In genomic region chr1:16724718-16725438, GRCh38 we compare ENCODE assay signal across 11 cellular contexts. TPM values are rescaled to one million over a fixed set of nuclear protein-coding genes. Genes with fewer than 3 reads are reported as not detected.
DNase-seq lines count a peak whose midpoint lies in the region; ATAC-seq and TF ChIP-seq lines count a peak whose summit lies in the region.
"Had no signal": no experiment of that assay in that cellular context is flagged by ENCODE, and none has a peak within 500 bp of the region (broad histone marks: within the 10 kb centered on the region; RNA-seq: fewer than 3 reads in every experiment).

No MANE protein-coding gene starts in this region.

- peaks cover 7 to 12% of the 10 kb centered on the region in 2 experiments for H3K4me1 ChIP-seq in trophoblast cell (ENCODE audit: control insufficient read depth in 1 of 2, insufficient read depth in 2 of 2, low read length in 2 of 2)

- H3K4ac ChIP-seq in trophoblast cell (ENCODE audit: low read depth, low read length), result peak overlapping the region; percentile 53

- TF ChIP-seq POLR2A in NB4 (IDR thresholded peaks at IDR 0.05; ENCODE audit: extremely low read depth, insufficient read length), result no peak

- TF ChIP-seq CTCF in GM10248 (IDR thresholded peaks at IDR 0.05; ENCODE audit: control extremely low read depth, extremely low read depth, low read depth, missing control alignments), result no peak
- no peak for TF ChIP-seq CTCF in NB4 (IDR thresholded peaks at IDR 0.05; ENCODE audit: low read depth, low read length)

- H3K9me3 ChIP-seq in trophoblast cell (ENCODE audit: insufficient read depth, low read depth, low read length), result peaks cover 9% of the 10 kb centered on the region

- peak overlapping the region; percentile 30 for H4K8ac ChIP-seq in trophoblast cell (ENCODE audit: low read depth, low read length)

- WGBS in trophoblast cell (ENCODE audit: extremely low coverage, insufficient coverage, insufficient read length), result no CpG with 5 or more reads among the region's 45 CpGs

- peak overlapping the region; percentile 37 for H3K27ac ChIP-seq in trophoblast cell (ENCODE audit: low read depth, low read length)
- H3K27ac ChIP-seq: RWPE1 had no signal

- peak overlapping the region; percentile 10 for H4K12ac ChIP-seq in trophoblast cell (ENCODE audit: low read depth, low read length)

- H2BK12ac ChIP-seq in trophoblast cell (ENCODE audit: low read length), result peak overlapping the region; percentile 98

- H3K9ac ChIP-seq in trophoblast cell (ENCODE audit: low read length), result no peak overlapping the region

- peak overlapping the region; percentile 63 for H4K91ac ChIP-seq in trophoblast cell (ENCODE audit: low read depth, low read length)

- H3K18ac ChIP-seq in trophoblast cell (ENCODE audit: low read length), result peak overlapping the region; percentile 55

- H3K23ac ChIP-seq in trophoblast cell (ENCODE audit: low read length), result no peak overlapping the region

- ATAC-seq in GM19351 (IDR thresholded peaks at IDR 0.05; ENCODE audit: unreplicated experiment), result no peak

- peaks cover 10% of the 10 kb centered on the region for H3K79me1 ChIP-seq in trophoblast cell (ENCODE audit: low read length)

- peak overlapping the region; percentile 38 for H2BK5ac ChIP-seq in trophoblast cell (ENCODE audit: low read depth, low read length, poor library complexity)

- H3K14ac ChIP-seq in trophoblast cell (ENCODE audit: low read length), result peak overlapping the region; percentile 82

- no peak overlapping the region for H3K4me2 ChIP-seq in trophoblast cell (ENCODE audit: low read length)
- H3K4me2 ChIP-seq: smooth muscle cell had no signal

- intact Hi-C loops in cardiac septum (cut with DNase I), result no loop called here

- H3K4me3 ChIP-seq in NB4 (ENCODE audit: low read depth, low read length) (no peak overlapping the region), trophoblast cell (ENCODE audit: low read depth, low read length) (no peak overlapping the region)
- H3K4me3 ChIP-seq: smooth muscle cell had no signal

- peak; percentile 29 for DNase-seq in GM10248 (ENCODE audit: extremely low spot score)
- peak; percentile 10 for DNase-seq in NB4 (ENCODE audit: low read depth)
- DNase-seq in cardiac septum (ENCODE audit: low spot score), result peak; percentile 76
- DNase-seq in trophoblast cell, result peak in 1 of 2 donors; percentile 21
- no peak for DNase-seq in hypothalamus (lab: John Stamatoyannopoulos, UW)
- DNase-seq in activated gamma-delta T cell treated with Interleukin-2 at 50 U/mL for 16 hours, result no peak
- no peak for DNase-seq in NCI-H187 treated with DMSO at 0.1 percent for 48 hours (lab: John Stamatoyannopoulos, UW)

- CTCF ChIA-PET in GM10248 (lab: Yijun Ruan, JAX), result interaction anchor here (1.5 kb wide), 1 partner anchor 18 kb away, joined by 3 read pairs; no protein-coding TSS in a partner anchor

- no peaks in the 10 kb centered on the region for H3K27me3 ChIP-seq in trophoblast cell (ENCODE audit: insufficient read depth, low read length)

- H2AFZ ChIP-seq in trophoblast cell (ENCODE audit: insufficient read depth, low read length, poor library complexity), result no peak overlapping the region

- no peaks in the 10 kb centered on the region for H3K79me2 ChIP-seq in trophoblast cell (ENCODE audit: control insufficient read depth, insufficient read depth, low read length, poor library complexity)

- POLR2A ChIA-PET in GM10248 (lab: Yijun Ruan, JAX), result no interaction called here

- H2BK120ac ChIP-seq in trophoblast cell (ENCODE audit: insufficient read depth, low read length, poor library complexity), result peak overlapping the region; percentile 91

- H3K36me3 ChIP-seq in trophoblast cell (ENCODE audit: control insufficient read depth in 1 of 2, insufficient read depth in 2 of 2, low read length in 2 of 2), result no peaks in the 10 kb centered on the region

- H2AK5ac ChIP-seq in trophoblast cell (ENCODE audit: low read length), result peak overlapping the region; percentile 87

RNA-seq across cellular contexts. Expression of gene RNU1-4, which starts 15.4 kb away (rescaled TPM):
- 6,195 TPM for total RNA-seq in cardiac septum
- polyA plus RNA-seq in trophoblast cell (2013), result not detected in 2 replicates
- total RNA-seq: M059J had no signal

RNA-seq across cellular contexts. Expression of gene RNU1-3, which starts 58.1 kb away (rescaled TPM):
- 6,195 TPM for total RNA-seq in cardiac septum
- not detected in 2 replicates for polyA plus RNA-seq in trophoblast cell (2013)
- total RNA-seq: M059J had no signal

Comparison
In these comparisons a context has a peak if more than half of its experiments do, and no peak if none do; other contexts are left out.
1. DNase-seq: peak in GM10248 (single experiment), NB4 (single experiment) and cardiac septum (single experiment); none in hypothalamus (0 of 51), activated gamma-delta T cell treated with Interleukin-2 at 50 U/mL for 16 hours (single experiment) and NCI-H187 treated with DMSO at 0.1 percent for 48 hours (single experiment).